13 cellular contexts compared by ENCODE assay signal in the genomic region with DNA sequence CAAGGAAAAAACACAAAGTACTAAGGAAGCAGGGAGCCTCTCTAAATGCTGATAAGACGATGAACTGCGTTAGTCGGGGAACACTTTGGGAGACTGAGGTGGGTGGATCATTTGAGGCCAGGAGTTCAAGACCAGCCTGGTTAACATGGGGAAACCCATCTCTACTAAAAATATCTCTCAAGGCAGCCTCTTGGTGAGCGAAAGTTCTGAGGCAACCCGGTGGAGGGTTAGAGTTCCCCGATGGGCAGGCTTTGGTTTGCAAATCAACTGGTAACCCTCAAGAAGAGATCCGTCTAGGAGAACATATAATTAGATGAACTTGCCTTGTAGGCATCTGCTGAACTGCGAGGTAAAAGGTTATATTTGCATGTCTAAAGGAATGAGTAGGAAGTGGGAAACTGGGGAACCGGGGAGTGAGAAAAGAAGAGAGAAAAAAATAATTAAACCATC. TPM values are rescaled to one million over a fixed set of nuclear protein-coding genes. Genes with fewer than 3 reads are reported as not detected.
DNase-seq lines count a peak whose midpoint lies in the region; ATAC-seq, FAIRE-seq and TF ChIP-seq lines count a peak whose summit lies in the region.
"Had no signal": no experiment of that assay in that cellular context is flagged by ENCODE, and none has a peak within 500 bp of the region (broad histone marks: within the 10 kb centered on the region; RNA-seq: fewer than 3 reads in every experiment).

No MANE protein-coding gene starts in this region.

- DNase-seq in GM12865 (ENCODE audit: low read depth) (peak; percentile 82), D721Med (ENCODE audit: insufficient read length, low spot score) (no peak), Caco-2 (no peak), NCI-H1930 (lab: John Stamatoyannopoulos, UW) (no peak)
- DNase-seq: activated CD8-positive, alpha-beta memory T cell treated with anti-CD3 and anti-CD28 coated beads, Interleukin-2, amount 10 ng/mL, durations not matched to agents 7 days and 5 days; GF-D8; HFFc6 had no signal

- POLR2A ChIA-PET in Caco-2 (lab: Charles Lee) = no interaction called here

- peaks cover 5% of the 10 kb centered on the region for H3K36me3 Mint-ChIP-seq in Caco-2 (ENCODE audit: insufficient read depth, unreplicated experiment)
- H3K36me3 Mint-ChIP-seq: activated CD8-positive, alpha-beta memory T cell treated with anti-CD3 and anti-CD28 coated beads, Interleukin-2, amount 10 ng/mL, durations not matched to agents 7 days and 5 days had no signal

- no peaks in the 10 kb centered on the region for H3K36me3 ChIP-seq in OCI-LY3 (replicated peaks; ENCODE audit: low read depth, low read length)
- no peaks in the 10 kb centered on the region for H3K36me3 ChIP-seq in Caco-2 (ENCODE audit: control insufficient read depth, insufficient read depth, low read length)

- no peaks in the 10 kb centered on the region for H3K27me3 Mint-ChIP-seq in Caco-2 (ENCODE audit: insufficient read depth, unreplicated experiment)
- H3K27me3 Mint-ChIP-seq: activated CD8-positive, alpha-beta memory T cell treated with anti-CD3 and anti-CD28 coated beads, Interleukin-2, amount 10 ng/mL, durations not matched to agents 7 days and 5 days had no signal

- no peak for TF ChIP-seq CTCF in GM12865 (IDR thresholded peaks at IDR 0.05; ENCODE audit: insufficient read depth, low read depth, low read length, missing control alignments)
- TF ChIP-seq CTCF in OCI-LY3 (IDR thresholded peaks at IDR 0.05; ENCODE audit: low read depth, low read length) = no peak
- TF ChIP-seq CTCF in D721Med (IDR thresholded peaks at IDR 0.05; ENCODE audit: insufficient read depth, missing control alignments) = no peak
- TF ChIP-seq CTCF in Caco-2 (IDR thresholded peaks at IDR 0.05; ENCODE audit: insufficient read depth in 1 of 2, low read depth in 1 of 2, low read length in 1 of 2, severe bottlenecking in 1 of 2, unreplicated experiment in 1 of 2) = no peak

- no peak overlapping the region for H3K27ac ChIP-seq in OCI-LY3 (ENCODE audit: low read length)
- H3K27ac ChIP-seq: tibial nerve had no signal

- peak overlapping the region; percentile 57 for H3K4me2 ChIP-seq in OCI-LY3 (ENCODE audit: low read length)

- no peak overlapping the region for H3K27ac Mint-ChIP-seq in Caco-2 (ENCODE audit: unreplicated experiment)
- H3K27ac Mint-ChIP-seq: activated CD8-positive, alpha-beta memory T cell treated with anti-CD3 and anti-CD28 coated beads, Interleukin-2, amount 10 ng/mL, durations not matched to agents 7 days and 5 days; HFFc6; T-helper 1 cell treated with Interleukin-12 subunit alpha and Interleukin-12 subunit beta and Interleukin-4 antibody, amounts not matched to agents 30 μg/mL and 1 μg/mL, for 36 hours had no signal

- CTCF ChIA-PET in Caco-2 (lab: Charles Lee) = no interaction called here

- ATAC-seq in GM19467 (IDR thresholded peaks at IDR 0.05; ENCODE audit: unreplicated experiment) (peak; percentile 46), HG03039 (IDR thresholded peaks at IDR 0.05; ENCODE audit: unreplicated experiment) (peak; percentile 61), GM21367 (IDR thresholded peaks at IDR 0.05; ENCODE audit: unreplicated experiment) (no peak)
- ATAC-seq: activated CD8-positive, alpha-beta memory T cell treated with anti-CD3 and anti-CD28 coated beads, Interleukin-2, amount 10 ng/mL, durations not matched to agents 7 days and 5 days had no signal

- H3K4me3 ChIP-seq in GM12865 (ENCODE audit: low read depth, low read length) (peak overlapping the region; percentile 37), OCI-LY3 (ENCODE audit: low read length) (peak overlapping the region; percentile 30), Caco-2 (ENCODE audit: low read depth, low read length) (no peak overlapping the region)
- H3K4me3 ChIP-seq: tibial nerve had no signal

- no peaks in the 10 kb centered on the region for H3K9me3 Mint-ChIP-seq in Caco-2 (ENCODE audit: unreplicated experiment)
- H3K9me3 Mint-ChIP-seq: HFFc6; T-helper 1 cell treated with Interleukin-12 subunit alpha and Interleukin-12 subunit beta and Interleukin-4 antibody, amounts not matched to agents 30 μg/mL and 1 μg/mL, for 36 hours had no signal

- no peaks in the 10 kb centered on the region for H3K79me2 ChIP-seq in OCI-LY3 (ENCODE audit: low read length)

- no peaks in the 10 kb centered on the region for H3K9me3 ChIP-seq in OCI-LY3 (ENCODE audit: insufficient read depth, low read length)
- H3K9me3 ChIP-seq in Caco-2 = no peaks in the 10 kb centered on the region
- H3K9me3 ChIP-seq: tibial nerve had no signal

- H3K4me3 Mint-ChIP-seq in Caco-2 (ENCODE audit: unreplicated experiment) = no peak overlapping the region
- H3K4me3 Mint-ChIP-seq: activated CD8-positive, alpha-beta memory T cell treated with anti-CD3 and anti-CD28 coated beads, Interleukin-2, amount 10 ng/mL, durations not matched to agents 7 days and 5 days; HFFc6; T-helper 1 cell treated with Interleukin-12 subunit alpha and Interleukin-12 subunit beta and Interleukin-4 antibody, amounts not matched to agents 30 μg/mL and 1 μg/mL, for 36 hours had no signal

- H3K4me1 Mint-ChIP-seq in Caco-2 (ENCODE audit: low read depth, unreplicated experiment) = peaks cover 27% of the 10 kb centered on the region

- peaks cover 39% of the 10 kb centered on the region for H3K27me3 ChIP-seq in OCI-LY3 (ENCODE audit: low read depth, low read length)
- H3K27me3 ChIP-seq in Caco-2 (replicated peaks; ENCODE audit: control insufficient read depth, insufficient read depth, low read length) = no peaks in the 10 kb centered on the region
- H3K27me3 ChIP-seq: tibial nerve had no signal

- BruUV-seq in Caco-2 (replicated peaks; lab: Mats Ljungman, UMichigan) = no TSS peak

- no peak overlapping the region for H2AFZ ChIP-seq in OCI-LY3 (ENCODE audit: low read depth, low read length)

- no peaks in the 10 kb centered on the region for H4K20me1 ChIP-seq in OCI-LY3 (ENCODE audit: insufficient read depth, low read length)

- FAIRE-seq in D721Med (lab: Jason Lieb, UNC) = no peak

- intact Hi-C loops in Caco-2 (cut with micrococcal nuclease; ENCODE audit: unreplicated experiment) = no loop called here

- H3K4me1 ChIP-seq in OCI-LY3 (ENCODE audit: low read length) (peaks cover 70% of the 10 kb centered on the region), Caco-2 (peaks cover 18% of the 10 kb centered on the region)

- H3K9ac ChIP-seq in OCI-LY3 (ENCODE audit: low read length) = no peak overlapping the region

RNA-seq across cellular contexts. Expression of gene WSB1, which starts 44.6 kb away (rescaled TPM):
- 149 and 157 TPM in 2 replicates for total RNA-seq in Caco-2 (2022)
